ENCODE assay signal across 9 cellular contexts in genomic region chr12:11729439-11730150, GRCh38.
DNase-seq lines count a peak whose midpoint lies in the region; ATAC-seq and TF ChIP-seq lines count a peak whose summit lies in the region.
"Had no signal": no experiment of that assay in that cellular context is flagged by ENCODE, and none has a peak within 500 bp of the region (broad histone marks: within the 10 kb centered on the region; RNA-seq: fewer than 3 reads in every experiment).

No MANE protein-coding gene starts in this region.

- H3K27me3 Mint-ChIP-seq in CD8-positive, alpha-beta memory T cell, result peaks cover 0 to 1% of the 10 kb centered on the region in 2 donors
- H3K27me3 Mint-ChIP-seq in nephron (ENCODE audit: low read depth), result no peaks in the 10 kb centered on the region
- no peaks in the 10 kb centered on the region for H3K27me3 Mint-ChIP-seq in natural killer cell treated with Interleukin-12 subunit alpha and Interleukin-12 subunit beta and Interleukin-15 and Interleukin-18, amount 100 ng/mL, for 72 hours

- H3K4me1 Mint-ChIP-seq in CD8-positive, alpha-beta memory T cell, result peaks cover 51 to 72% (median 71%) of the 10 kb centered on the region in 3 donors
- H3K4me1 Mint-ChIP-seq in nephron, result peaks cover 31% of the 10 kb centered on the region
- H3K4me1 Mint-ChIP-seq in natural killer cell treated with Interleukin-12 subunit alpha and Interleukin-12 subunit beta and Interleukin-15 and Interleukin-18, amount 100 ng/mL, for 72 hours (ENCODE audit: low read depth in 2 of 2), result peaks cover 46 to 56% of the 10 kb centered on the region in 2 donors

- no peak overlapping the region for H3K27ac ChIP-seq in CD8-positive, alpha-beta memory T cell (ENCODE audit: low read depth, low read length)
- H3K27ac ChIP-seq in ascending aorta, result peak overlapping the region; percentile 77 to 85

- H3K4me3 ChIP-seq in CD8-positive, alpha-beta memory T cell (ENCODE audit: low read length), result no peak overlapping the region
- H3K4me3 ChIP-seq in ascending aorta, result no peak overlapping the region

- H3K36me3 Mint-ChIP-seq in CD8-positive, alpha-beta memory T cell, result peaks cover 4 to 6% (median 5%) of the 10 kb centered on the region in 3 donors
- H3K36me3 Mint-ChIP-seq in nephron (ENCODE audit: low read depth), result no peaks in the 10 kb centered on the region
- H3K36me3 Mint-ChIP-seq in natural killer cell treated with Interleukin-12 subunit alpha and Interleukin-12 subunit beta and Interleukin-15 and Interleukin-18, amount 100 ng/mL, for 72 hours, result peaks cover 5% of the 10 kb centered on the region

- H3K9me3 ChIP-seq in CD8-positive, alpha-beta memory T cell (ENCODE audit: low read length), result no peaks in the 10 kb centered on the region
- H3K9me3 ChIP-seq in ascending aorta, result no peaks in the 10 kb centered on the region

- no peaks in the 10 kb centered on the region for H3K27me3 ChIP-seq in CD8-positive, alpha-beta memory T cell (ENCODE audit: insufficient read depth, low read length, poor library complexity, severe bottlenecking)
- no peaks in the 10 kb centered on the region for H3K27me3 ChIP-seq in ascending aorta

- H3K4me3 Mint-ChIP-seq in CD8-positive, alpha-beta memory T cell, result peak overlapping the region in 1 of 7 donors; percentile 25
- H3K4me3 Mint-ChIP-seq in nephron, result no peak overlapping the region
- H3K4me3 Mint-ChIP-seq in natural killer cell treated with Interleukin-12 subunit alpha and Interleukin-12 subunit beta and Interleukin-15 and Interleukin-18, amount 100 ng/mL, for 72 hours, result no peak overlapping the region

- H3K27ac Mint-ChIP-seq in CD8-positive, alpha-beta memory T cell, result peak overlapping the region; percentile 11 to 91 (median 66)
- H3K27ac Mint-ChIP-seq in nephron, result peak overlapping the region; percentile 83 to 96 (median 95)
- peak overlapping the region in 1 of 2 donors; percentile 10 for H3K27ac Mint-ChIP-seq in natural killer cell treated with Interleukin-12 subunit alpha and Interleukin-12 subunit beta and Interleukin-15 and Interleukin-18, amount 100 ng/mL, for 72 hours

- intact Hi-C loops in ascending aorta (cut with DNase I), result no loop called here

- CTCF ChIA-PET in CD8-positive, alpha-beta memory T cell (lab: Charles Lee), result no interaction called here

- ATAC-seq in HG02610 (IDR thresholded peaks at IDR 0.05; ENCODE audit: unreplicated experiment) (peak; percentile 27), HG03354 (IDR thresholded peaks at IDR 0.05; ENCODE audit: poor library complexity, severe bottlenecking, unreplicated experiment) (no peak)
- no peak for ATAC-seq in natural killer cell treated with Interleukin-12 subunit alpha and Interleukin-12 subunit beta and Interleukin-15 and Interleukin-18, amount 100 ng/mL, for 72 hours

- DNase-seq in CD8-positive, alpha-beta memory T cell, result no peak
- DNase-seq in ascending aorta (ENCODE audit: low spot score in 2 of 2) (no peak), NCI-H2029 treated with DMSO at 0.1 percent for 48 hours (lab: John Stamatoyannopoulos, UW) (no peak), NCI-H2227 treated with DMSO at 0.1 percent for 48 hours (lab: John Stamatoyannopoulos, UW) (no peak)
- DNase-seq in natural killer cell treated with Interleukin-12 subunit alpha and Interleukin-12 subunit beta and Interleukin-15 and Interleukin-18, amount 100 ng/mL, for 72 hours (ENCODE audit: low spot score), result no peak
- DNase-seq: EL had no signal

- H3K9me3 Mint-ChIP-seq in CD8-positive, alpha-beta memory T cell, result peaks cover 0 to 2% (median 0%) of the 10 kb centered on the region in 5 donors
- H3K9me3 Mint-ChIP-seq in nephron, result no peaks in the 10 kb centered on the region
- no peaks in the 10 kb centered on the region for H3K9me3 Mint-ChIP-seq in natural killer cell treated with Interleukin-12 subunit alpha and Interleukin-12 subunit beta and Interleukin-15 and Interleukin-18, amount 100 ng/mL, for 72 hours

- TF ChIP-seq CTCF in ascending aorta (IDR thresholded peaks at IDR 0.05) (no peak), nephron (IDR thresholded peaks at IDR 0.05; ENCODE audit: unreplicated experiment in 3 of 3) (no peak)

- POLR2A ChIA-PET in CD8-positive, alpha-beta memory T cell (lab: Charles Lee), result no interaction called here

- H3K4me1 ChIP-seq in CD8-positive, alpha-beta memory T cell (ENCODE audit: insufficient read depth, low read length), result peaks cover 67% of the 10 kb centered on the region
- peaks cover 10 to 33% of the 10 kb centered on the region in 2 donors for H3K4me1 ChIP-seq in ascending aorta

- no peaks in the 10 kb centered on the region for H3K36me3 ChIP-seq in CD8-positive, alpha-beta memory T cell (ENCODE audit: insufficient read depth, low read length)
- H3K36me3 ChIP-seq in ascending aorta, result no peaks in the 10 kb centered on the region
